30 cellular contexts compared by ENCODE assay signal in genomic region chr3:10466186-10466585, GRCh38. TPM values are rescaled to one million over a fixed set of nuclear protein-coding genes. Genes with fewer than 3 reads are reported as not detected.
"Had no signal": no experiment of that assay in that cellular context is flagged by ENCODE, and none has a peak within 500 bp of the region (broad histone marks: within the 10 kb centered on the region; RNA-seq: fewer than 3 reads in every experiment).

No MANE protein-coding gene starts in this region.

- H3K27ac Mint-ChIP-seq: activated CD4-positive, alpha-beta T cell treated with anti-CD3 and anti-CD28 coated beads, Interleukin-2, amount 10 ng/mL, durations not matched to agents 24 days and 14 days; activated CD8-positive, alpha-beta memory T cell treated with anti-CD3 and anti-CD28 coated beads, Interleukin-2, amount 10 ng/mL, durations not matched to agents 7 days and 5 days; activated naive CD4-positive, alpha-beta T cell treated with anti-CD3 and anti-CD28 coated beads, Interleukin-2, amount 50 U/mL, for 72 hours; activated naive CD8-positive, alpha-beta T cell treated with anti-CD3 and anti-CD28 coated beads, Interleukin-2, amount 50 U/mL, for 24 hours; activated T-cell treated with anti-CD3 and anti-CD28 coated beads, Interleukin-2, amount 50 U/mL, for 24 hours; activated T-helper 1 cell treated with anti-CD3 and anti-CD28 coated beads, Interleukin-12 subunit alpha, Interleukin-12 subunit beta, Interleukin-2, Interleukin-4 antibody, amounts not matched to agents 30 ng/mL and 10 ng/mL and 1 ng/mL, durations not matched to agents 14 hours and 24 hours and 36 hours had no signal

- H3K4me3 Mint-ChIP-seq: activated CD4-positive, alpha-beta T cell treated with anti-CD3 and anti-CD28 coated beads, Interleukin-2, amount 10 ng/mL, durations not matched to agents 24 days and 14 days; activated CD8-positive, alpha-beta memory T cell treated with anti-CD3 and anti-CD28 coated beads, Interleukin-2, amount 10 ng/mL, durations not matched to agents 7 days and 5 days; activated naive CD8-positive, alpha-beta T cell treated with anti-CD3 and anti-CD28 coated beads, Interleukin-2, amount 50 U/mL, for 24 hours; activated T-cell treated with anti-CD3 and anti-CD28 coated beads, Interleukin-2, amount 50 U/mL, for 24 hours; activated T-helper 1 cell treated with anti-CD3 and anti-CD28 coated beads, Interleukin-12 subunit alpha, Interleukin-12 subunit beta, Interleukin-2, Interleukin-4 antibody, amounts not matched to agents 30 ng/mL and 10 ng/mL and 1 ng/mL, durations not matched to agents 14 hours and 24 hours and 36 hours had no signal

- DNase-seq: activated CD4-positive, alpha-beta T cell treated with anti-CD3 and anti-CD28 coated beads for 1 hour; activated CD4-positive, alpha-beta T cell treated with anti-CD3 and anti-CD28 coated beads, Interleukin-2, amount 10 ng/mL, durations not matched to agents 24 days and 14 days; activated CD4-positive, alpha-beta T cell treated with anti-CD3 and anti-CD28 coated beads, Interleukin-2, amount 50 U/mL, for 48 hours; activated CD8-positive, alpha-beta memory T cell treated with anti-CD3 and anti-CD28 coated beads, Interleukin-2, amount 10 ng/mL, durations not matched to agents 7 days and 5 days; activated effector memory CD4-positive, alpha-beta T cell treated with Interleukin-2 at 50 U/mL for 16 hours; activated naive CD4-positive, alpha-beta T cell; activated naive CD8-positive, alpha-beta T cell treated with anti-CD3 and anti-CD28 coated beads, Interleukin-2, amount 50 U/mL, for 24 hours; activated T-cell treated with anti-CD3 and anti-CD28 coated beads, Interleukin-2, amount 50 U/mL, for 24 hours; amniotic stem cell; brain microvascular endothelial cell; caudate nucleus; MM.1S; NCI-H1105; NCI-H1436; NCI-H1694 treated with DMSO at 0.1 percent for 48 hours; NCI-H2029 treated with DMSO at 0.1 percent for 48 hours; NCI-H510A treated with DMSO at 0.1 percent for 48 hours; NCI-H69; NK-92 treated with Interleukin-12 subunit alpha and Interleukin-12 subunit beta, amount 100 ng/mL, for 24 hours; OCI-M1; RPMI8226; SHP77; SW 1271 had no signal

- H3K4me1 ChIP-seq: SJSA1 had no signal

- H3K36me3 ChIP-seq: brain microvascular endothelial cell, SJSA1 had no signal

- H3K9me3 ChIP-seq: SJSA1 had no signal

- ATAC-seq: activated CD8-positive, alpha-beta memory T cell treated with anti-CD3 and anti-CD28 coated beads, Interleukin-2, amount 10 ng/mL, durations not matched to agents 7 days and 5 days; activated naive CD4-positive, alpha-beta T cell treated with anti-CD3 and anti-CD28 coated beads, Interleukin-2, amount 50 U/mL, for 72 hours; activated naive CD8-positive, alpha-beta T cell treated with anti-CD3 and anti-CD28 coated beads, Interleukin-2, amount 50 U/mL, for 24 hours; Panc1; SK-N-SH treated with all-trans-retinoic acid at 6 μM for 48 hours had no signal

- FAIRE-seq: astrocyte had no signal

- H3K4me3 ChIP-seq: SJSA1 had no signal

- H3K4me1 Mint-ChIP-seq: activated CD8-positive, alpha-beta memory T cell treated with anti-CD3 and anti-CD28 coated beads, Interleukin-2, amount 10 ng/mL, durations not matched to agents 7 days and 5 days had no signal

- H3K27ac ChIP-seq: brain microvascular endothelial cell, SJSA1 had no signal

- H3K9me3 Mint-ChIP-seq: activated CD4-positive, alpha-beta T cell treated with anti-CD3 and anti-CD28 coated beads, Interleukin-2, amount 10 ng/mL, durations not matched to agents 24 days and 14 days; activated naive CD4-positive, alpha-beta T cell treated with anti-CD3 and anti-CD28 coated beads, Interleukin-2, amount 50 U/mL, for 72 hours; activated naive CD8-positive, alpha-beta T cell treated with anti-CD3 and anti-CD28 coated beads, Interleukin-2, amount 50 U/mL, for 24 hours; activated T-cell treated with anti-CD3 and anti-CD28 coated beads, Interleukin-2, amount 50 U/mL, for 24 hours; activated T-helper 1 cell treated with anti-CD3 and anti-CD28 coated beads, Interleukin-12 subunit alpha, Interleukin-12 subunit beta, Interleukin-2, Interleukin-4 antibody, amounts not matched to agents 30 ng/mL and 10 ng/mL and 1 ng/mL, durations not matched to agents 14 hours and 24 hours and 36 hours had no signal

- H3K36me3 Mint-ChIP-seq: activated CD8-positive, alpha-beta memory T cell treated with anti-CD3 and anti-CD28 coated beads, Interleukin-2, amount 10 ng/mL, durations not matched to agents 7 days and 5 days; activated naive CD4-positive, alpha-beta T cell treated with anti-CD3 and anti-CD28 coated beads, Interleukin-2, amount 50 U/mL, for 72 hours had no signal

- H3K27me3 ChIP-seq: brain microvascular endothelial cell had no signal

RNA-seq across cellular contexts. Expression of gene ATP2B2, which starts 39.2 kb away (rescaled TPM):
- total RNA-seq: activated CD4-positive, alpha-beta T cell treated with anti-CD3 and anti-CD28 coated beads, Interleukin-2, amount 10 ng/mL, durations not matched to agents 24 days and 14 days; activated CD8-positive, alpha-beta memory T cell treated with anti-CD3 and anti-CD28 coated beads, Interleukin-2, amount 10 ng/mL, durations not matched to agents 7 days and 5 days; activated naive CD4-positive, alpha-beta T cell treated with anti-CD3 and anti-CD28 coated beads, Interleukin-2, amount 50 U/mL, for 72 hours; activated T-helper 1 cell treated with anti-CD3 and anti-CD28 coated beads, Interleukin-12 subunit alpha, Interleukin-12 subunit beta, Interleukin-2, Interleukin-4 antibody, amounts not matched to agents 30 ng/mL and 10 ng/mL and 1 ng/mL, durations not matched to agents 14 hours and 24 hours and 36 hours; SJSA1; T-helper 1 cell treated with Interleukin-12 subunit alpha and Interleukin-12 subunit beta and Interleukin-4 antibody, amounts not matched to agents 30 ng/mL and 1 ng/mL, for 36 hours had no signal
